19 cellular contexts compared by ENCODE assay signal in the genomic region with DNA sequence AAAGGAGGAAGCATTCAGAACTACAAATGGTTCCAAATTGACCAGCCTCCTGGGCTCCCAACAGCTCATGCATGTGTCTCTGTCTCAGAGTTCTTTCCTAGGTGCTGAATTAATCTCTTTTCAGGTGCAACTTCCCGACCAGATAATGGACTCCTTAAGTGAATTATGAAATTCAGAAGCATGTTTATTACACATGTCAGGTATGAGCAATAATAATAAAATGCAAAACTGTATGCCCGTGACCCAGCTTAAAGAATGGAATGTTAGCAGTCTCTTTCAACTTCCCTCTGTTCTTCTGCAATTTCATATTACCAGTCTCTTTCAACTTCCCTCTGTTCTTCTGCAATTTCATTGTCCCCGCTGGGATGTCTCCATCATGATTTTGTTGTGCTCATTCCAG.
DNase-seq lines count a peak whose midpoint lies in the region; ATAC-seq and TF ChIP-seq lines count a peak whose summit lies in the region.
"Had no signal": no experiment of that assay in that cellular context is flagged by ENCODE, and none has a peak within 500 bp of the region (broad histone marks: within the 10 kb centered on the region; RNA-seq: fewer than 3 reads in every experiment).

No MANE protein-coding gene starts in this region.

- no peak overlapping the region for H3K4me3 ChIP-seq in choroid plexus epithelial cell (ENCODE audit: low read depth, low read length)

- H3K4me3 Mint-ChIP-seq in mesothelial cell of epicardium: no peak overlapping the region
- H3K4me3 Mint-ChIP-seq: CD4-positive, CD25-positive, alpha-beta regulatory T cell; CD8-positive, alpha-beta memory T cell; H9 had no signal

- H3K4me1 Mint-ChIP-seq in mesothelial cell of epicardium: peaks cover 21% of the 10 kb centered on the region
- H3K4me1 Mint-ChIP-seq: CD4-positive, CD25-positive, alpha-beta regulatory T cell; CD8-positive, alpha-beta memory T cell had no signal

- peaks cover 12% of the 10 kb centered on the region for H3K9me3 Mint-ChIP-seq in mesothelial cell of epicardium

- H3K27ac Mint-ChIP-seq in mesothelial cell of epicardium: peak overlapping the region; percentile 6
- H3K27ac Mint-ChIP-seq: CD4-positive, CD25-positive, alpha-beta regulatory T cell; CD8-positive, alpha-beta memory T cell; H9 had no signal

- no peak for ATAC-seq in HG03354 (IDR thresholded peaks at IDR 0.05; ENCODE audit: poor library complexity, severe bottlenecking, unreplicated experiment)
- ATAC-seq in HG03469 (IDR thresholded peaks at IDR 0.05; ENCODE audit: unreplicated experiment): no peak

- no peak for TF ChIP-seq CTCF in choroid plexus epithelial cell (conservative IDR thresholded peaks at IDR 0.05; ENCODE audit: low read depth, low read length)
- TF ChIP-seq CTCF in mesothelial cell of epicardium (IDR thresholded peaks at IDR 0.05; ENCODE audit: unreplicated experiment): no peak

- no peaks in the 10 kb centered on the region for H3K27me3 Mint-ChIP-seq in mesothelial cell of epicardium (ENCODE audit: low read depth)
- H3K27me3 Mint-ChIP-seq: CD4-positive, CD25-positive, alpha-beta regulatory T cell; CD8-positive, alpha-beta memory T cell had no signal

- peaks cover 27% of the 10 kb centered on the region for H3K36me3 Mint-ChIP-seq in mesothelial cell of epicardium
- H3K36me3 Mint-ChIP-seq: CD4-positive, CD25-positive, alpha-beta regulatory T cell; CD8-positive, alpha-beta memory T cell had no signal

- DNase-seq in EL: peak; percentile 9
- peak; percentile 57 for DNase-seq in NCI-H226
- DNase-seq in choroid plexus epithelial cell (ENCODE audit: low read depth): peak; percentile 43
- DNase-seq in mesothelial cell of epicardium (ENCODE audit: low spot score in 2 of 2, unreplicated experiment in 2 of 2): no peak
- no peak for DNase-seq in stimulated activated CD4-positive, alpha-beta T cell treated with anti-CD3 and anti-CD28 coated beads, Interleukin-2, amount 100 ng/mL, for 48 hours
- no peak for DNase-seq in DMS153 treated with DMSO at 0.1 percent for 48 hours (lab: John Stamatoyannopoulos, UW; ENCODE audit: unreplicated experiment)
- DNase-seq: 8988T; BE2C; C1 segment of cervical spinal cord; CD4-positive, CD25-positive, alpha-beta regulatory T cell; CD8-positive, alpha-beta memory T cell; COR-L47; DMS 273 treated with DMSO at 0.1 percent for 48 hours; GF-D8; GOT3; H9; KG1 had no signal

Comparison
In these comparisons a context has a peak if more than half of its experiments do, and no peak if none do; other contexts are left out.
1. DNase-seq: peak in EL (single experiment), NCI-H226 (single experiment) and choroid plexus epithelial cell (single experiment); none in mesothelial cell of epicardium (0 of 2), stimulated activated CD4-positive, alpha-beta T cell treated with anti-CD3 and anti-CD28 coated beads, Interleukin-2, amount 100 ng/mL, for 48 hours (0 of 2) and DMS153 treated with DMSO at 0.1 percent for 48 hours (single experiment).